24 cellular contexts compared by ENCODE assay signal in the genomic region with DNA sequence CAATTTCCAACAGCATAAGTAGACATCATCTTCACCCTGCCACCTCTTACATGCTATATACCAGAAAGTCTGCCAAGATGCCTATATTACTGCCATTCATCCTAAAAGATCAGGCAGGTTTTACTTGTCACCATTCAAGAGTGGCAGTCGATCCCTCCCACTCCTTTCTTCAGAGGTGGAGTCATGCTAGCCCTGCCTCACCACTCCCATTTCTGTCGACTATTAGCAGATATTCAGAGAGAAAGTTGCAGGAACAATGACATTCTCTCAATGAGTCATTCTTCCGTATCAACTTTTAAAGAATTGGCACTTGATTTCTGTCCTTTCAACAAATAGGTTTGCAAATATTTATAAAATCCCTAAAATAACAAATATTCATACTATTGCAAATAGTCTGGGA.
"Had no signal": no experiment of that assay in that cellular context is flagged by ENCODE, and none has a peak within 500 bp of the region (broad histone marks: within the 10 kb centered on the region; RNA-seq: fewer than 3 reads in every experiment).

No MANE protein-coding gene starts in this region.

- H3K27me3 ChIP-seq: hepatocyte, pancreas, thyroid gland, upper lobe of right lung had no signal

- H3K4me2 ChIP-seq: hepatocyte had no signal

- H3K4me1 ChIP-seq: pancreas, psoas muscle, thyroid gland, upper lobe of right lung had no signal

- H3K27ac ChIP-seq: hepatocyte, pancreas, psoas muscle, thyroid gland, upper lobe of right lung, WERI-Rb-1 had no signal

- H3K4me1 Mint-ChIP-seq: activated CD4-positive, alpha-beta T cell treated with anti-CD3 and anti-CD28 coated beads, Interleukin-2, amount 10 ng/mL, durations not matched to agents 7 days and 5 days; activated CD8-positive, alpha-beta memory T cell treated with anti-CD3 and anti-CD28 coated beads, Interleukin-2, amount 10 ng/mL, durations not matched to agents 7 days and 5 days; activated naive CD4-positive, alpha-beta T cell treated with anti-CD3 and anti-CD28 coated beads, Interleukin-2, amount 50 U/mL, for 24 hours had no signal

- H3K27ac Mint-ChIP-seq: activated CD4-positive, alpha-beta T cell treated with anti-CD3 and anti-CD28 coated beads, Interleukin-2, amount 10 ng/mL, durations not matched to agents 7 days and 5 days; activated CD8-positive, alpha-beta memory T cell treated with anti-CD3 and anti-CD28 coated beads, Interleukin-2, amount 10 ng/mL, durations not matched to agents 7 days and 5 days; activated CD8-positive, alpha-beta T cell treated with anti-CD3 and anti-CD28 coated beads for 36 hours; activated naive CD4-positive, alpha-beta T cell treated with anti-CD3 and anti-CD28 coated beads, Interleukin-2, amount 50 U/mL, for 24 hours; brain; dendritic cell treated with granulocyte-macrophage colony-stimulating factor and Interleukin-4, amounts not matched to agents 40 ng/mL and 50 ng/mL, for 4 days; natural killer cell treated with Interleukin-12 subunit alpha and Interleukin-12 subunit beta and Interleukin-15 and Interleukin-18, amount 100 ng/mL, for 72 hours; stimulated activated naive CD8-positive, alpha-beta T cell treated with anti-CD3 and anti-CD28 coated beads, Interleukin-15, Interleukin-2, amounts not matched to agents 100 ng/mL and 50 ng/mL, for 24 hours had no signal

- H3K4me3 ChIP-seq: hepatocyte, pancreas, psoas muscle, thyroid gland, upper lobe of right lung had no signal

- H3K4me3 Mint-ChIP-seq: activated CD4-positive, alpha-beta T cell treated with anti-CD3 and anti-CD28 coated beads, Interleukin-2, amount 10 ng/mL, durations not matched to agents 7 days and 5 days; activated CD8-positive, alpha-beta memory T cell treated with anti-CD3 and anti-CD28 coated beads, Interleukin-2, amount 10 ng/mL, durations not matched to agents 7 days and 5 days; activated CD8-positive, alpha-beta T cell treated with anti-CD3 and anti-CD28 coated beads for 36 hours; activated naive CD4-positive, alpha-beta T cell treated with anti-CD3 and anti-CD28 coated beads, Interleukin-2, amount 50 U/mL, for 24 hours; brain; dendritic cell treated with granulocyte-macrophage colony-stimulating factor and Interleukin-4, amounts not matched to agents 40 ng/mL and 50 ng/mL, for 4 days; natural killer cell treated with Interleukin-12 subunit alpha and Interleukin-12 subunit beta and Interleukin-15 and Interleukin-18, amount 100 ng/mL, for 72 hours; stimulated activated naive CD8-positive, alpha-beta T cell treated with anti-CD3 and anti-CD28 coated beads, Interleukin-15, Interleukin-2, amounts not matched to agents 100 ng/mL and 50 ng/mL, for 24 hours had no signal

- H3K27me3 Mint-ChIP-seq: activated CD4-positive, alpha-beta T cell treated with anti-CD3 and anti-CD28 coated beads, Interleukin-2, amount 10 ng/mL, durations not matched to agents 7 days and 5 days; activated CD8-positive, alpha-beta memory T cell treated with anti-CD3 and anti-CD28 coated beads, Interleukin-2, amount 10 ng/mL, durations not matched to agents 7 days and 5 days; activated CD8-positive, alpha-beta T cell treated with anti-CD3 and anti-CD28 coated beads for 36 hours; activated naive CD4-positive, alpha-beta T cell treated with anti-CD3 and anti-CD28 coated beads, Interleukin-2, amount 50 U/mL, for 24 hours; dendritic cell treated with granulocyte-macrophage colony-stimulating factor and Interleukin-4, amounts not matched to agents 40 ng/mL and 50 ng/mL, for 4 days; natural killer cell treated with Interleukin-12 subunit alpha and Interleukin-12 subunit beta and Interleukin-15 and Interleukin-18, amount 100 ng/mL, for 72 hours; stimulated activated naive CD8-positive, alpha-beta T cell treated with anti-CD3 and anti-CD28 coated beads, Interleukin-15, Interleukin-2, amounts not matched to agents 100 ng/mL and 50 ng/mL, for 24 hours had no signal

- H3K79me2 ChIP-seq: hepatocyte had no signal

- H3K36me3 ChIP-seq: pancreas, thyroid gland, upper lobe of right lung, WERI-Rb-1 had no signal

- H3K9me3 ChIP-seq: pancreas, psoas muscle, thyroid gland, upper lobe of right lung had no signal

- H3K36me3 Mint-ChIP-seq: activated CD8-positive, alpha-beta memory T cell treated with anti-CD3 and anti-CD28 coated beads, Interleukin-2, amount 10 ng/mL, durations not matched to agents 7 days and 5 days; activated naive CD4-positive, alpha-beta T cell treated with anti-CD3 and anti-CD28 coated beads, Interleukin-2, amount 50 U/mL, for 24 hours; brain; natural killer cell treated with Interleukin-12 subunit alpha and Interleukin-12 subunit beta and Interleukin-15 and Interleukin-18, amount 100 ng/mL, for 72 hours had no signal

- DNase-seq: activated CD4-positive, alpha-beta T cell treated with anti-CD3 and anti-CD28 coated beads, Interleukin-2, amount 10 ng/mL, durations not matched to agents 7 days and 5 days; activated CD4-positive, CD25-positive, alpha-beta regulatory T cell treated with anti-CD3 and anti-CD28 coated beads, Interleukin-2, amount 50 U/mL, for 72 hours; activated CD8-positive, alpha-beta memory T cell treated with anti-CD3 and anti-CD28 coated beads, Interleukin-2, amount 10 ng/mL, durations not matched to agents 7 days and 5 days; activated CD8-positive, alpha-beta T cell treated with anti-CD3 and anti-CD28 coated beads for 36 hours; activated effector memory CD4-positive, alpha-beta T cell treated with anti-CD3 and anti-CD28 coated beads, Interleukin-2, amount 50 U/mL, for 16 hours; activated T-cell treated with anti-CD3 and anti-CD28 coated beads for 4 hours; aorta; effector CD4-positive, alpha-beta T cell; glutamatergic neuron; left ventricle myocardium superior; pancreas; psoas muscle; right cardiac atrium; stimulated activated CD4-positive, alpha-beta T cell treated with anti-CD3 and anti-CD28 coated beads, Interleukin-4, amount 100 ng/mL, for 4 hours; substantia nigra; thyroid gland; upper lobe of right lung; WERI-Rb-1 had no signal

- H3K9me3 Mint-ChIP-seq: brain had no signal
